19 cellular contexts compared by ENCODE assay signal in genomic region chr22:39359659-39360195, GRCh38. TPM values are rescaled to one million over a fixed set of nuclear protein-coding genes. Genes with fewer than 3 reads are reported as not detected.
"Had no signal": no experiment of that assay in that cellular context is flagged by ENCODE, and none has a peak within 500 bp of the region (broad histone marks: within the 10 kb centered on the region; RNA-seq: fewer than 3 reads in every experiment).

No MANE protein-coding gene starts in this region.

- H3K4me3 Mint-ChIP-seq: activated B cell treated with CpG ODN at 0.5 μM for 24 hours; activated CD4-positive, alpha-beta T cell treated with anti-CD3 and anti-CD28 coated beads, Interleukin-2, amount 10 ng/mL, durations not matched to agents 24 days and 14 days; activated CD8-positive, alpha-beta T cell treated with anti-CD3 and anti-CD28 coated beads, Interleukin-2, amount 10 ng/mL, durations not matched to agents 7 days and 5 days; activated T-cell treated with anti-CD3 and anti-CD28 coated beads, Interleukin-2, amount 50 U/mL, for 72 hours; naive thymus-derived CD4-positive, alpha-beta T cell; T-helper 1 cell treated with Interleukin-12 subunit alpha and Interleukin-12 subunit beta and Interleukin-4 antibody, amounts not matched to agents 30 μg/mL and 1 μg/mL, for 36 hours had no signal

- DNase-seq: activated B cell treated with CpG ODN at 0.5 μM for 24 hours; activated CD4-positive, alpha-beta T cell treated with anti-CD3 and anti-CD28 coated beads, Interleukin-2, amount 10 ng/mL, durations not matched to agents 24 days and 14 days; activated CD8-positive, alpha-beta memory T cell treated with anti-CD3 and anti-CD28 coated beads, Interleukin-2, amount 50 U/mL, for 4 hours; activated CD8-positive, alpha-beta T cell treated with anti-CD3 and anti-CD28 coated beads, Interleukin-2, amount 10 ng/mL, durations not matched to agents 7 days and 5 days; activated naive CD4-positive, alpha-beta T cell treated with Interleukin-2 at 50 U/mL for 16 hours; activated T-cell treated with anti-CD3 and anti-CD28 coated beads, Interleukin-2, amount 50 U/mL, for 72 hours; aorta; hippocampal formation; kidney; left lung; mammary epithelial cell; mucosa of descending colon; naive thymus-derived CD4-positive, alpha-beta T cell; stimulated activated CD4-positive, alpha-beta T cell treated with anti-CD3 and anti-CD28 coated beads, Interleukin-4, amount 100 ng/mL, for 1 hour; stimulated activated naive CD4-positive, alpha-beta T cell; upper lobe of right lung had no signal

- H3K9me3 ChIP-seq: breast epithelium, left lung, mucosa of descending colon, right atrium auricular region, upper lobe of right lung had no signal

- H3K27me3 ChIP-seq: breast epithelium, left lung, right atrium auricular region, upper lobe of right lung had no signal

- H3K9me3 Mint-ChIP-seq: activated B cell treated with CpG ODN at 0.5 μM for 24 hours; activated CD4-positive, alpha-beta T cell treated with anti-CD3 and anti-CD28 coated beads, Interleukin-2, amount 10 ng/mL, durations not matched to agents 24 days and 14 days; activated T-cell treated with anti-CD3 and anti-CD28 coated beads, Interleukin-2, amount 50 U/mL, for 72 hours; naive thymus-derived CD4-positive, alpha-beta T cell; T-helper 1 cell treated with Interleukin-12 subunit alpha and Interleukin-12 subunit beta and Interleukin-4 antibody, amounts not matched to agents 30 μg/mL and 1 μg/mL, for 36 hours had no signal

- H3K27ac Mint-ChIP-seq: activated B cell treated with CpG ODN at 0.5 μM for 24 hours; activated CD4-positive, alpha-beta T cell treated with anti-CD3 and anti-CD28 coated beads, Interleukin-2, amount 10 ng/mL, durations not matched to agents 24 days and 14 days; activated CD8-positive, alpha-beta T cell treated with anti-CD3 and anti-CD28 coated beads, Interleukin-2, amount 10 ng/mL, durations not matched to agents 7 days and 5 days; activated T-cell treated with anti-CD3 and anti-CD28 coated beads, Interleukin-2, amount 50 U/mL, for 72 hours; T-helper 1 cell treated with Interleukin-12 subunit alpha and Interleukin-12 subunit beta and Interleukin-4 antibody, amounts not matched to agents 30 μg/mL and 1 μg/mL, for 36 hours had no signal

- H3K4me1 ChIP-seq: breast epithelium, left lung, upper lobe of right lung had no signal

- H3K27me3 Mint-ChIP-seq: activated B cell treated with CpG ODN at 0.5 μM for 24 hours had no signal

- ATAC-seq: activated CD8-positive, alpha-beta T cell treated with anti-CD3 and anti-CD28 coated beads, Interleukin-2, amount 10 ng/mL, durations not matched to agents 7 days and 5 days; activated T-cell treated with anti-CD3 and anti-CD28 coated beads, Interleukin-2, amount 50 U/mL, for 72 hours; left lung; mucosa of descending colon; naive thymus-derived CD4-positive, alpha-beta T cell; upper lobe of right lung had no signal

- H3K4me3 ChIP-seq: breast epithelium, left lung, mucosa of descending colon, right atrium auricular region, upper lobe of right lung had no signal

- H3K27ac ChIP-seq: left lung, right atrium auricular region, upper lobe of right lung had no signal

- H3K36me3 ChIP-seq: breast epithelium, left lung, right atrium auricular region, upper lobe of right lung had no signal

- H3K4me1 Mint-ChIP-seq: activated CD4-positive, alpha-beta T cell treated with anti-CD3 and anti-CD28 coated beads, Interleukin-2, amount 10 ng/mL, durations not matched to agents 24 days and 14 days had no signal

- H3K36me3 Mint-ChIP-seq: naive thymus-derived CD4-positive, alpha-beta T cell had no signal

RNA-seq across cellular contexts. Expression of gene SYNGR1, which starts 9.9 kb away (rescaled TPM):
- total RNA-seq: activated CD4-positive, alpha-beta T cell treated with anti-CD3 and anti-CD28 coated beads, Interleukin-2, amount 10 ng/mL, durations not matched to agents 24 days and 14 days had no signal
